In genomic region chr22:31281733-31282132, GRCh38 we compare ENCODE assay signal across 19 cellular contexts. TPM values are rescaled to one million over a fixed set of nuclear protein-coding genes. Genes with fewer than 3 reads are reported as not detected.
DNase-seq lines count a peak whose midpoint lies in the region; ATAC-seq and TF ChIP-seq lines count a peak whose summit lies in the region.
"Had no signal": no experiment of that assay in that cellular context is flagged by ENCODE, and none has a peak within 500 bp of the region (broad histone marks: within the 10 kb centered on the region; RNA-seq: fewer than 3 reads in every experiment).

No MANE protein-coding gene starts in this region.

- H3K79me1 ChIP-seq in mesenchymal stem cell (replicated peaks; ENCODE audit: low read length, poor library complexity, severe bottlenecking), result peaks cover 2% of the 10 kb centered on the region

- peaks cover 8% of the 10 kb centered on the region for H3K36me3 ChIP-seq in breast epithelium
- peaks cover 12% of the 10 kb centered on the region for H3K36me3 ChIP-seq in mammary epithelial cell (ENCODE audit: insufficient read depth, low read length)
- peaks cover 90% of the 10 kb centered on the region for H3K36me3 ChIP-seq in left ventricle myocardium inferior
- no peaks in the 10 kb centered on the region for H3K36me3 ChIP-seq in testis (ENCODE audit: low read depth, missing control alignments)
- peaks cover 58 to 88% of the 10 kb centered on the region in 2 experiments for H3K36me3 ChIP-seq in mesenchymal stem cell (ENCODE audit: control insufficient read depth in 1 of 2, insufficient read depth in 2 of 2, low read depth in 1 of 2, low read length in 2 of 2)
- H3K36me3 ChIP-seq in colonic mucosa, result peaks cover 8% of the 10 kb centered on the region

- H3K27ac ChIP-seq in breast epithelium, result peak overlapping the region; percentile 33 to 34
- no peak overlapping the region for H3K27ac ChIP-seq in mammary epithelial cell (ENCODE audit: insufficient read depth, low read depth, low read length)
- peak overlapping the region; percentile 45 for H3K27ac ChIP-seq in left ventricle myocardium inferior (replicated peaks)
- H3K27ac ChIP-seq in testis, result peak overlapping the region in 1 of 2 donors; percentile 23
- no peak overlapping the region for H3K27ac ChIP-seq in mesenchymal stem cell (ENCODE audit: low read length, poor library complexity, severe bottlenecking)
- no peak overlapping the region for H3K27ac ChIP-seq in colonic mucosa
- H3K27ac ChIP-seq: coronary artery, foreskin keratinocyte had no signal

- no peak overlapping the region for H2BK120ac ChIP-seq in mesenchymal stem cell (ENCODE audit: low read depth, low read length)

- CTCF ChIA-PET in mammary epithelial cell (lab: Charles Lee; ENCODE audit: low non-redundant PET), result no interaction called here

- WGBS in mammary epithelial cell (ENCODE audit: low coverage, missing lambda C conversion rate), result 88% methylated on average over 4 of the region's 4 CpGs
- 28 to 73% methylated on average over 4 of the region's 4 CpGs for WGBS in testis, 2 donors
- 71% methylated on average over 4 of the region's 4 CpGs for WGBS in mesenchymal stem cell

- in situ Hi-C loops in mammary epithelial cell (cut with MboI; ENCODE audit: low sequenced_read_pairs in 2 of 2), result no loop called here
- in situ Hi-C loops in KBM-7 (cut with MboI; ENCODE audit: low pct_unique_long_range_greater_than_20kb, low sequenced_read_pairs), result no loop called here

- no peaks in the 10 kb centered on the region for H3K79me2 ChIP-seq in mammary epithelial cell (ENCODE audit: insufficient read depth, low read length)

- no TSS peak for BruUV-seq in mammary epithelial cell (replicated peaks; lab: Mats Ljungman, UMichigan)

- dilution Hi-C loops in mammary epithelial cell (cut with HindIII; ENCODE audit: low sequenced_read_pairs), result no loop called here

- TF ChIP-seq CTCF in breast epithelium (IDR thresholded peaks at IDR 0.05) (no peak), mammary epithelial cell (conservative IDR thresholded peaks at IDR 0.05 in 1 of 2, IDR thresholded peaks at IDR 0.05 in 1 of 2; ENCODE audit: extremely low read depth in 1 of 2, insufficient read depth in 1 of 2, low read depth in 1 of 2, low read length in 2 of 2) (no peak), left ventricle myocardium inferior (IDR thresholded peaks at IDR 0.05; ENCODE audit: borderline replicate concordance) (no peak), testis (IDR thresholded peaks at IDR 0.05) (no peak), colonic mucosa (IDR thresholded peaks at IDR 0.05) (no peak)

- intact Hi-C loops in breast epithelium (cut with DNase I; ENCODE audit: low total_unique reads) (no loop called here), mammary epithelial cell (cut with micrococcal nuclease) (no loop called here), left ventricle myocardium inferior (cut with micrococcal nuclease) (no loop called here), testis (cut with DNase I; ENCODE audit: low total_unique reads) (no loop called here), colonic mucosa (cut with DNase I) (no loop called here)

- no peak overlapping the region for H3K4ac ChIP-seq in mesenchymal stem cell (ENCODE audit: low read depth in 1 of 2, low read length in 2 of 2)

- no peak overlapping the region for H3K18ac ChIP-seq in mesenchymal stem cell (ENCODE audit: low read depth in 1 of 2, low read length in 2 of 2)

- H3K4me3 ChIP-seq in breast epithelium, result no peak overlapping the region
- no peak overlapping the region for H3K4me3 ChIP-seq in mammary epithelial cell (replicated peaks in 1 of 3; ENCODE audit: insufficient read depth in 1 of 3, low read depth in 2 of 3, low read length in 3 of 3)
- H3K4me3 ChIP-seq in left ventricle myocardium inferior, result no peak overlapping the region
- no peak overlapping the region for H3K4me3 ChIP-seq in testis
- no peak overlapping the region for H3K4me3 ChIP-seq in mesenchymal stem cell (ENCODE audit: insufficient read depth in 1 of 2, low read depth in 1 of 2, low read length in 2 of 2)
- H3K4me3 ChIP-seq in colonic mucosa, result no peak overlapping the region
- H3K4me3 ChIP-seq: coronary artery, HAP-1 had no signal

- H3K27ac Mint-ChIP-seq in activated naive CD4-positive, alpha-beta T cell treated with anti-CD3 and anti-CD28 coated beads, Interleukin-2, amount 50 U/mL, for 72 hours, result peak overlapping the region; percentile 36 to 50

- no peaks in the 10 kb centered on the region for H3K9me3 ChIP-seq in breast epithelium
- no peaks in the 10 kb centered on the region for H3K9me3 ChIP-seq in mammary epithelial cell (replicated peaks; ENCODE audit: insufficient read depth, low read length)
- no peaks in the 10 kb centered on the region for H3K9me3 ChIP-seq in left ventricle myocardium inferior (replicated peaks)
- no peaks in the 10 kb centered on the region for H3K9me3 ChIP-seq in testis
- no peaks in the 10 kb centered on the region for H3K9me3 ChIP-seq in mesenchymal stem cell (ENCODE audit: control insufficient read depth, low read length)
- H3K9me3 ChIP-seq in colonic mucosa, result no peaks in the 10 kb centered on the region
- H3K9me3 ChIP-seq: Caco-2, HAP-1 had no signal

- H2AFZ ChIP-seq in mammary epithelial cell (ENCODE audit: low read depth, low read length) (no peak overlapping the region), mesenchymal stem cell (ENCODE audit: low read depth, low read length) (no peak overlapping the region)

- H3K14ac ChIP-seq in mesenchymal stem cell (ENCODE audit: low read length in 2 of 2), result no peak overlapping the region

- H4K91ac ChIP-seq in mesenchymal stem cell (ENCODE audit: low read length), result no peak overlapping the region

- no peaks in the 10 kb centered on the region for H3K27me3 ChIP-seq in breast epithelium
- no peaks in the 10 kb centered on the region for H3K27me3 ChIP-seq in mammary epithelial cell (ENCODE audit: insufficient read depth, low read length)
- H3K27me3 ChIP-seq in left ventricle myocardium inferior (ENCODE audit: low read depth), result no peaks in the 10 kb centered on the region
- H3K27me3 ChIP-seq in testis, result no peaks in the 10 kb centered on the region
- H3K27me3 ChIP-seq in mesenchymal stem cell (ENCODE audit: control insufficient read depth in 1 of 2, insufficient read depth in 1 of 2, low read length in 2 of 2), result no peaks in the 10 kb centered on the region
- no peaks in the 10 kb centered on the region for H3K27me3 ChIP-seq in colonic mucosa
- H3K27me3 ChIP-seq: foreskin keratinocyte had no signal

- H2BK15ac ChIP-seq in mesenchymal stem cell (ENCODE audit: low read depth, poor library complexity, severe bottlenecking), result no peak overlapping the region

- no peak overlapping the region for H2BK5ac ChIP-seq in mesenchymal stem cell (ENCODE audit: low read depth, low read length, poor library complexity, severe bottlenecking)

- no peaks in the 10 kb centered on the region for H3K9me3 Mint-ChIP-seq in activated naive CD4-positive, alpha-beta T cell treated with anti-CD3 and anti-CD28 coated beads, Interleukin-2, amount 50 U/mL, for 72 hours

- H3K23ac ChIP-seq in mesenchymal stem cell (ENCODE audit: low read length in 2 of 2), result no peak overlapping the region

- H2BK12ac ChIP-seq in mesenchymal stem cell (ENCODE audit: low read length in 2 of 2), result no peak overlapping the region

- peaks cover 0 to 12% of the 10 kb centered on the region in 2 donors for H3K4me1 ChIP-seq in breast epithelium
- H3K4me1 ChIP-seq in mammary epithelial cell (ENCODE audit: insufficient read depth, low read length), result no peaks in the 10 kb centered on the region
- H3K4me1 ChIP-seq in left ventricle myocardium inferior, result peaks cover 30% of the 10 kb centered on the region
- peaks cover 15% of the 10 kb centered on the region for H3K4me1 ChIP-seq in testis
- H3K4me1 ChIP-seq in mesenchymal stem cell (ENCODE audit: control insufficient read depth, insufficient read depth, low read depth, low read length), result peaks cover 18% of the 10 kb centered on the region
- no peaks in the 10 kb centered on the region for H3K4me1 ChIP-seq in colonic mucosa
- H3K4me1 ChIP-seq: Caco-2, foreskin keratinocyte, HAP-1 had no signal

- no peak overlapping the region for H3K9ac ChIP-seq in mammary epithelial cell (ENCODE audit: insufficient read depth, low read length)
- H3K9ac ChIP-seq in mesenchymal stem cell (ENCODE audit: low read length), result no peak overlapping the region
- no peak overlapping the region for H3K9ac ChIP-seq in colonic mucosa (ENCODE audit: low read depth in 2 of 2, low read length in 2 of 2)

- no peaks in the 10 kb centered on the region for H4K20me1 ChIP-seq in mammary epithelial cell (ENCODE audit: insufficient read depth, low read length)

- DNase-seq in breast epithelium (ENCODE audit: low spot score in 2 of 2) (no peak), mammary epithelial cell (no peak), left ventricle myocardium inferior (no peak), testis (peak; percentile 54), KBM-7 (no peak), mesenchymal stem cell (no peak), colonic mucosa (no peak)
- DNase-seq in activated naive CD4-positive, alpha-beta T cell treated with anti-CD3 and anti-CD28 coated beads, Interleukin-2, amount 50 U/mL, for 72 hours (ENCODE audit: low spot score in 2 of 2), result no peak
- DNase-seq: activated T-cell treated with anti-CD3 and anti-CD28 coated beads for 4 hours; aorta; Caco-2; foreskin keratinocyte; left colon; NCI-H1417; NCI-H526; OCI-M1; stimulated activated CD4-positive, alpha-beta T cell treated with anti-CD3 and anti-CD28 coated beads, Interleukin-1b, Interleukin-23, amount 100 ng/mL, for 48 hours had no signal

- no peak overlapping the region for H2AK5ac ChIP-seq in mesenchymal stem cell (ENCODE audit: low read length, severe bottlenecking)

- TF ChIP-seq POLR2A in breast epithelium (IDR thresholded peaks at IDR 0.05), result no peak
- no peak for TF ChIP-seq POLR2A in testis (IDR thresholded peaks at IDR 0.05)

- peaks cover 0 to 37% of the 10 kb centered on the region in 2 donors for H3K36me3 Mint-ChIP-seq in activated naive CD4-positive, alpha-beta T cell treated with anti-CD3 and anti-CD28 coated beads, Interleukin-2, amount 50 U/mL, for 72 hours

- H3K4me2 ChIP-seq in mammary epithelial cell (ENCODE audit: insufficient read depth, low read depth, low read length) (no peak overlapping the region), mesenchymal stem cell (ENCODE audit: low read length, poor library complexity, severe bottlenecking) (no peak overlapping the region)

- no peak for ATAC-seq in activated naive CD4-positive, alpha-beta T cell treated with anti-CD3 and anti-CD28 coated beads, Interleukin-2, amount 50 U/mL, for 72 hours
- ATAC-seq: foreskin keratinocyte, left colon had no signal

- no peak overlapping the region for H4K8ac ChIP-seq in mesenchymal stem cell (ENCODE audit: low read length)

RNA-seq across cellular contexts. Expression of gene PIK3IP1, which starts 10.6 kb away (rescaled TPM):
- total RNA-seq in breast epithelium (100 to 1,000 TPM in 1 of 3 donors, 10 to 100 TPM in 2; 43.3 to 109 (median 72.5) TPM), mammary epithelial cell (10 to 100 TPM in 1 of 2 donors, 1 to 10 TPM in 1; 2.9 to 14.2 TPM), left ventricle myocardium inferior (11.1 TPM), testis (10 to 100 TPM; 65.9 to 89.2 TPM), colonic mucosa (10 to 100 TPM in 1 of 2 donors, 1 to 10 TPM in 1; 8.4 to 15.1 TPM)
- polyA plus RNA-seq in mammary epithelial cell (2.8 TPM), testis (ENCODE audit: insufficient read depth, low read depth, low replicate concordance) (42.4 TPM)
- polyA minus RNA-seq in mammary epithelial cell, result 0.31 TPM
- 10 to 100 TPM; 20.0 to 20.8 TPM for total RNA-seq in activated naive CD4-positive, alpha-beta T cell treated with anti-CD3 and anti-CD28 coated beads, Interleukin-2, amount 50 U/mL, for 72 hours
- 28.6 TPM for polyA plus RNA-seq in mesenchymal stem cell (2013, experiment 1 of 2)
- 29.9 TPM for polyA plus RNA-seq in mesenchymal stem cell (2013, experiment 2 of 2)

Comparison
In these comparisons a context has a peak if more than half of its experiments do, and no peak if none do; other contexts are left out.
1. H3K27ac ChIP-seq: peak in breast epithelium (2 of 2) and left ventricle myocardium inferior (single experiment); none in mammary epithelial cell (single experiment), mesenchymal stem cell (single experiment) and colonic mucosa (single experiment).